Comparison of ENCODE assay signal across 32 cellular contexts in the genomic region with DNA sequence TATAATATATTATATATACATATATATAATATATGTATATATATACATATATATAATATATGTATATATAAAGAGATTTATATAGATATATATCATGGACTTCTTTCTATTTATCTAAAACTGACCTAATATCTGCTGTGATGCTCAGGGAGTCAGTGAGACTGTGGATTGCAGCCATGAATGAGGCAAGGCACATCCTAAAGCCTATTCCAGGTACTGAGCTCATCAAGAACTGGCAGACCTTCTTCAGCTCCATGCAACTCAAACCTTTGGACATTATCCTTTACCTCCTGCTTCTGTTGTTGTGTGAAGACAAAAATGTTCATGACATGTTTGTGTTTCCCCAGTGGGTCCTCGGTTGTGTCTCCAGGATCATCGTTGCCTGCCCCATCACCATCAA.
"Had no signal": no experiment of that assay in that cellular context is flagged by ENCODE, and none has a peak within 500 bp of the region (broad histone marks: within the 10 kb centered on the region; RNA-seq: fewer than 3 reads in every experiment).

No MANE protein-coding gene starts in this region.

- ATAC-seq: activated naive CD4-positive, alpha-beta T cell treated with anti-CD3 and anti-CD28 coated beads, Interleukin-2, amount 50 U/mL, for 72 hours; activated naive CD8-positive, alpha-beta T cell treated with anti-CD3 and anti-CD28 coated beads, Interleukin-2, amount 50 U/mL, for 24 hours; activated T-cell treated with anti-CD3 and anti-CD28 coated beads, Interleukin-2, amount 50 U/mL, for 4 hours; activated T-cell treated with anti-CD3 and anti-CD28 coated beads, Interleukin-2, amount 50 U/mL, for 72 hours; activated T-helper 17 cell treated with anti-CD3 and anti-CD28 coated beads, Interleukin-2, amount 50 U/mL, for 72 hours; body of pancreas had no signal

- H3K36me3 ChIP-seq: adrenal gland, ascending aorta, brain microvascular endothelial cell, breast epithelium, cardiac muscle cell had no signal

- H3K9me3 ChIP-seq: adrenal gland, ascending aorta, body of pancreas, breast epithelium had no signal

- H3K27ac ChIP-seq: adrenal gland, ascending aorta, body of pancreas, brain microvascular endothelial cell, breast epithelium, cardiac muscle cell had no signal

- H3K27me3 ChIP-seq: adrenal gland, ascending aorta, body of pancreas, brain microvascular endothelial cell, breast epithelium, cardiac muscle cell had no signal

- H3K4me3 ChIP-seq: adrenal gland, ascending aorta, body of pancreas, breast epithelium, cardiac muscle cell had no signal

- DNase-seq: activated effector memory CD4-positive, alpha-beta T cell treated with anti-CD3 and anti-CD28 coated beads, Interleukin-2, amount 50 U/mL, for 16 hours; activated effector memory CD4-positive, alpha-beta T cell treated with Interleukin-2 at 50 U/mL for 16 hours; activated gamma-delta T cell; activated gamma-delta T cell treated with Interleukin-2 at 50 U/mL for 16 hours; activated naive CD4-positive, alpha-beta T cell; activated naive CD4-positive, alpha-beta T cell treated with anti-CD3 and anti-CD28 coated beads for 36 hours; activated naive CD4-positive, alpha-beta T cell treated with anti-CD3 and anti-CD28 coated beads, Interleukin-2, amount 10 ng/mL, durations not matched to agents 7 days and 5 days; activated naive CD4-positive, alpha-beta T cell treated with anti-CD3 and anti-CD28 coated beads, Interleukin-2, amount 50 U/mL, for 16 hours; activated naive CD4-positive, alpha-beta T cell treated with Interleukin-2 at 50 U/mL for 16 hours; activated naive CD8-positive, alpha-beta T cell treated with anti-CD3 and anti-CD28 coated beads for 36 hours; activated naive CD8-positive, alpha-beta T cell treated with anti-CD3 and anti-CD28 coated beads, Interleukin-2, amount 10 ng/mL, durations not matched to agents 7 days and 5 days; activated naive CD8-positive, alpha-beta T cell treated with anti-CD3 and anti-CD28 coated beads, Interleukin-2, amount 50 U/mL, for 24 hours; activated T-cell treated with anti-CD3 and anti-CD28 coated beads, Interleukin-2, amount 50 U/mL, for 1 hour; activated T-cell treated with anti-CD3 and anti-CD28 coated beads, Interleukin-2, amount 50 U/mL, for 24 hours; activated T-cell treated with anti-CD3 and anti-CD28 coated beads, Interleukin-2, amount 50 U/mL, for 4 hours; activated T-cell treated with anti-CD3 and anti-CD28 coated beads, Interleukin-2, amount 50 U/mL, for 48 hours; activated T-cell treated with anti-CD3 and anti-CD28 coated beads, Interleukin-2, amount 50 U/mL, for 72 hours; adrenal gland; amniotic stem cell; amygdala; anterior cingulate cortex; aorta; body of pancreas; brain microvascular endothelial cell; caudate nucleus; central memory CD4-positive, alpha-beta T cell; cerebellar nuclear complex had no signal

- H3K4me1 ChIP-seq: adrenal gland, body of pancreas, breast epithelium had no signal
